1 cellular context compared by ENCODE assay signal in genomic region chr3:39494781-39495180, GRCh38.
TF ChIP-seq lines count a peak whose summit lies in the region.

No MANE protein-coding gene starts in this region.

TF ChIP-seq in HepG2, 621 proteins besides CTCF, POLR2A, EP300 and RAD21 (continued from another document):
- no peak for TF ChIP-seq FOSL1 (CRISPR knock-in tag; IDR thresholded peaks at IDR 0.05; ENCODE audit: borderline replicate concordance)
- peak; percentile 64 for TF ChIP-seq HNF4A (CRISPR knock-in tag; IDR thresholded peaks at IDR 0.05)
